ENCODE assay signal across 16 cellular contexts in the genomic region with DNA sequence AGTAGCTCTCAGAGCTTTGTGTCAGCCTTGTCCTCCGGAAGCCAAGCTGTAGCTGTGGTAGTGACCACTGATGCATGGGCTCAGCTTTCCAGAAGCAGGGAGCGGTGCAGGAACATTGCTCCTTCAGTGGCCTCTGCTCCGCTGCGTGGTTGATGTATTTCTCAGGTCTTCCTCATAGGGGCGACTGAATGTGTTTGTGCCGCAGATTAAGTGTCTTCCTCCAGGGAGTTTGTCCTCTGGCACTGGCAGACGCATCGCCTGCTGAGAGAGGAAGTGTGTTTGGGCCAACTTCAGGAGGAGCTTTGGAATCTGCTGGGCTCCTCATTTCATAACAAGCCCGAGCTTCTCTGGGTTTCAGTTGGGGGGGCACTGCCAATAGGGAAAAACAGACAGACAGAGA.
DNase-seq lines count a peak whose midpoint lies in the region; ATAC-seq and TF ChIP-seq lines count a peak whose summit lies in the region.
"Had no signal": no experiment of that assay in that cellular context is flagged by ENCODE, and none has a peak within 500 bp of the region (broad histone marks: within the 10 kb centered on the region; RNA-seq: fewer than 3 reads in every experiment).

No MANE protein-coding gene starts in this region.

- no peak for TF ChIP-seq CTCF in NB4 (IDR thresholded peaks at IDR 0.05; ENCODE audit: low read depth, low read length)
- no peak for TF ChIP-seq CTCF in upper lobe of right lung (IDR thresholded peaks at IDR 0.05)

- H3K4me1 ChIP-seq in upper lobe of right lung: no peaks in the 10 kb centered on the region

- no peak overlapping the region for H3K4me3 ChIP-seq in NB4 (ENCODE audit: low read depth, low read length)
- no peak overlapping the region for H3K4me3 ChIP-seq in upper lobe of right lung
- H3K4me3 ChIP-seq: smooth muscle cell, vagina had no signal

- no peak for TF ChIP-seq POLR2A in NB4 (IDR thresholded peaks at IDR 0.05; ENCODE audit: extremely low read depth, insufficient read length)

- DNase-seq in DMS79 (lab: John Stamatoyannopoulos, UW) (peak; percentile 93), NB4 (ENCODE audit: low read depth) (peak; percentile 35), cerebellar cortex (ENCODE audit: low spot score) (peak; percentile 77), pons (ENCODE audit: low spot score) (peak; percentile 11), upper lobe of right lung (no peak), left lobe of liver (ENCODE audit: low spot score) (no peak)
- DNase-seq: activated CD4-positive, alpha-beta T cell treated with anti-CD3 and anti-CD28 coated beads, Interleukin-2, amount 50 U/mL, for 4 hours; activated T-cell treated with anti-CD3 and anti-CD28 coated beads, Interleukin-2, amount 50 U/mL, for 48 hours; effector memory CD4-positive, alpha-beta T cell; Karpas-422; stimulated activated naive CD8-positive, alpha-beta T cell treated with anti-CD3 and anti-CD28 coated beads, Interleukin-15, amount 100 ng/mL, for 72 hours; T-helper 9 cell had no signal

- no peak overlapping the region for H3K27ac ChIP-seq in upper lobe of right lung
- H3K27ac ChIP-seq: vagina had no signal

- no peaks in the 10 kb centered on the region for H3K36me3 ChIP-seq in upper lobe of right lung
- H3K36me3 ChIP-seq: vagina had no signal

- intact Hi-C loops in upper lobe of right lung (cut with DNase I): no loop called here

- no peak for ATAC-seq in upper lobe of right lung
- ATAC-seq in GM21529 (IDR thresholded peaks at IDR 0.05; ENCODE audit: unreplicated experiment): no peak
- ATAC-seq in left lobe of liver: no peak
- ATAC-seq: Right ventricle myocardium inferior had no signal

- no peaks in the 10 kb centered on the region for H3K27me3 ChIP-seq in upper lobe of right lung
- H3K27me3 ChIP-seq: vagina had no signal

- H3K9me3 ChIP-seq in upper lobe of right lung: no peaks in the 10 kb centered on the region
- H3K9me3 ChIP-seq: vagina had no signal

Comparison
In these comparisons a context has a peak if more than half of its experiments do, and no peak if none do; other contexts are left out.
1. DNase-seq: peak in DMS79 (single experiment), NB4 (single experiment), cerebellar cortex (single experiment) and pons (single experiment); none in upper lobe of right lung (single experiment) and left lobe of liver (single experiment).